19 cellular contexts compared by ENCODE assay signal in genomic region chr15:29162411-29162810, GRCh38.
DNase-seq lines count a peak whose midpoint lies in the region; FAIRE-seq and TF ChIP-seq lines count a peak whose summit lies in the region.
"Had no signal": no experiment of that assay in that cellular context is flagged by ENCODE, and none has a peak within 500 bp of the region (broad histone marks: within the 10 kb centered on the region; RNA-seq: fewer than 3 reads in every experiment).

No MANE protein-coding gene starts in this region.

- no peak overlapping the region for H3K9ac ChIP-seq in HUES48 (ENCODE audit: low read depth, low read length)
- H3K9ac ChIP-seq: GM23248 had no signal

- H3K4me1 ChIP-seq in HUES48 (ENCODE audit: control insufficient read depth, insufficient read depth, low read length) (no peaks in the 10 kb centered on the region), left ventricle myocardium inferior (no peaks in the 10 kb centered on the region)
- H3K4me1 ChIP-seq: BE2C had no signal

- H3K4me3 ChIP-seq in HUES48 (ENCODE audit: low read depth, low read length) (no peak overlapping the region), WERI-Rb-1 (ENCODE audit: low read depth, low read length) (no peak overlapping the region), left ventricle myocardium inferior (no peak overlapping the region)
- H3K4me3 ChIP-seq: GM23248, K562 had no signal

- H3K36me3 ChIP-seq in HUES48 (ENCODE audit: control insufficient read depth, insufficient read depth, low read length) (no peaks in the 10 kb centered on the region), WERI-Rb-1 (no peaks in the 10 kb centered on the region), left ventricle myocardium inferior (no peaks in the 10 kb centered on the region)
- H3K36me3 ChIP-seq: BE2C had no signal

- H3K27me3 ChIP-seq in HUES48 (ENCODE audit: control insufficient read depth, insufficient read depth, low read length) (no peaks in the 10 kb centered on the region), WERI-Rb-1 (ENCODE audit: insufficient read depth, low read depth, severe bottlenecking) (peaks cover 67% of the 10 kb centered on the region), left ventricle myocardium inferior (ENCODE audit: low read depth) (no peaks in the 10 kb centered on the region)

- H3K27ac ChIP-seq in HUES48 (ENCODE audit: low read depth, low read length) (peak overlapping the region; percentile 61), WERI-Rb-1 (no peak overlapping the region), left ventricle myocardium inferior (replicated peaks) (no peak overlapping the region)
- H3K27ac ChIP-seq: GM23248 had no signal

- DNase-seq in ELF-1 (ENCODE audit: low read depth, low spot score) (peak; percentile 75), WERI-Rb-1 (peak; percentile 13), DMS153 (lab: John Stamatoyannopoulos, UW) (no peak), H54 (ENCODE audit: insufficient read length, low spot score) (no peak), left ventricle myocardium inferior (no peak)
- DNase-seq: ACHN; BE2C; C1 segment of cervical spinal cord; CD4-positive, CD25-positive, alpha-beta regulatory T cell; CD8-positive, alpha-beta memory T cell; GDM1; GM23248; H7; IMR-90 had no signal

- H3K9me3 ChIP-seq in HUES48 (ENCODE audit: control insufficient read depth, insufficient read depth, low read length) (peaks cover 10% of the 10 kb centered on the region), WERI-Rb-1 (ENCODE audit: severe bottlenecking) (peaks cover 30% of the 10 kb centered on the region), left ventricle myocardium inferior (replicated peaks) (peaks cover 33% of the 10 kb centered on the region)
- H3K9me3 ChIP-seq: BE2C had no signal

- no peak for TF ChIP-seq POLR2A in H54 (IDR thresholded peaks at IDR 0.05; ENCODE audit: low read depth, low read length)

- no peak for FAIRE-seq in H54 (lab: Jason Lieb, UNC)
- FAIRE-seq: A204.1, GM12892, GM18507, K562 had no signal

- TF ChIP-seq CTCF in WERI-Rb-1 (IDR thresholded peaks at IDR 0.05; ENCODE audit: low read depth, low read length) (no peak), left ventricle myocardium inferior (IDR thresholded peaks at IDR 0.05; ENCODE audit: borderline replicate concordance) (no peak)

- intact Hi-C loops in left ventricle myocardium inferior (cut with micrococcal nuclease), result no loop called here

Comparison
In these comparisons a context has a peak if more than half of its experiments do, and no peak if none do; other contexts are left out.
1. DNase-seq: peak in ELF-1 (single experiment) and WERI-Rb-1 (single experiment); none in DMS153 (single experiment), H54 (single experiment) and left ventricle myocardium inferior (single experiment).